20 cellular contexts compared by ENCODE assay signal in genomic region chr3:196963309-196963953, GRCh38. TPM values are rescaled to one million over a fixed set of nuclear protein-coding genes. Genes with fewer than 3 reads are reported as not detected.
A peak's percentile ranks its signal among the peaks of the same experiment; 100 is the strongest.
DNase-seq lines count a peak whose midpoint lies in the region; ATAC-seq, FAIRE-seq and TF ChIP-seq lines count a peak whose summit lies in the region.
"Had no signal": no experiment of that assay in that cellular context is flagged by ENCODE, and none has a peak within 500 bp of the region (broad histone marks: within the 10 kb centered on the region; RNA-seq: fewer than 3 reads in every experiment).

No MANE protein-coding gene starts in this region.

- H3K4me3 ChIP-seq in Caco-2 (ENCODE audit: low read depth, low read length) (no peak overlapping the region), K562 (no peak overlapping the region), uterus (no peak overlapping the region), coronary artery (no peak overlapping the region)
- peak overlapping the region; percentile 13 for H3K4me3 ChIP-seq in Jurkat, Clone E6-1 (ENCODE audit: low read length)
- H3K4me3 ChIP-seq: GM23338, HAP-1, SJSA1 had no signal

- BruUV-seq in Caco-2 (replicated peaks; lab: Mats Ljungman, UMichigan) (no TSS peak), K562 (replicated peaks; lab: Mats Ljungman, UMichigan) (no TSS peak)

- H3K36me3 ChIP-seq in Caco-2 (ENCODE audit: control insufficient read depth, insufficient read depth, low read length) (peaks cover 16% of the 10 kb centered on the region), K562 (ENCODE audit: control insufficient read depth, insufficient read depth, low read length) (peaks cover 8% of the 10 kb centered on the region; the same call in 1 of the 3 replicates), uterus (no peaks in the 10 kb centered on the region)
- H3K36me3 ChIP-seq: SJSA1 had no signal

- no peak overlapping the region for H3K9ac ChIP-seq in K562 (ENCODE audit: insufficient read depth in 1 of 2, low read depth in 2 of 2, low read length in 2 of 2)

- peaks cover 44% of the 10 kb centered on the region for H3K36me3 Mint-ChIP-seq in Caco-2 (ENCODE audit: insufficient read depth, unreplicated experiment)

- intact Hi-C loops in Caco-2 (cut with micrococcal nuclease; ENCODE audit: unreplicated experiment) (loop anchor here (2.0 kb wide), 1 partner anchor 21 kb away; the partner anchor contains the start of gene NCBP2), K562 (cut with micrococcal nuclease) (no loop called here), uterus (cut with DNase I; ENCODE audit: low total_unique reads) (no loop called here)

- H3K27ac ChIP-seq in K562 (ENCODE audit: extremely low read depth, low read depth, low read length) (no peak overlapping the region), uterus (no peak overlapping the region), coronary artery (no peak overlapping the region)
- H3K27ac ChIP-seq: C4-2B, HL-60, SJSA1 had no signal

- no peaks in the 10 kb centered on the region for H3K27me3 Mint-ChIP-seq in Caco-2 (ENCODE audit: insufficient read depth, unreplicated experiment)

- no peaks in the 10 kb centered on the region for H3K9me3 ChIP-seq in Caco-2
- 0 out of 2 replicates have a peak, but pooled peaks cover 3% of the 10 kb centered on the region for H3K9me3 ChIP-seq in K562 (replicated peaks; ENCODE audit: control insufficient read depth, insufficient read depth, low read depth, low read length)
- no peaks in the 10 kb centered on the region for H3K9me3 ChIP-seq in uterus
- H3K9me3 ChIP-seq: HAP-1, SJSA1 had no signal

- POLR2A ChIA-PET in Caco-2 (lab: Charles Lee) (no interaction called here), K562 (lab: Yijun Ruan, JAX) (interaction anchor here (1.3 kb wide), 1 partner anchor 12 kb away, joined by 3 read pairs; no protein-coding TSS in a partner anchor)

- no peak for TF ChIP-seq EP300 in K562 (IDR thresholded peaks at IDR 0.05; ENCODE audit: low read length)

- 56% methylated on average over 4 of the region's 4 CpGs for WGBS in K562 (ENCODE audit: insufficient coverage, low coverage, missing lambda C conversion rate)

- peaks cover 26% of the 10 kb centered on the region for H3K4me1 ChIP-seq in Caco-2
- H3K4me1 ChIP-seq in K562 (replicated peaks in 1 of 2; ENCODE audit: control insufficient read depth in 2 of 2, insufficient read depth in 2 of 2, low read length in 2 of 2): peaks cover 4 to 7% of the 10 kb centered on the region in 2 experiments; a peak in 2 of 5 replicates
- no peaks in the 10 kb centered on the region for H3K4me1 ChIP-seq in uterus

- ATAC-seq in K562 (no peak), HG03097 (IDR thresholded peaks at IDR 0.05; ENCODE audit: low FRiP score, unreplicated experiment) (no peak)
- ATAC-seq: GM23338, Right ventricle myocardium inferior had no signal

- no peak overlapping the region for H3K4me2 ChIP-seq in K562 (ENCODE audit: insufficient read depth, low read length)
- H3K4me2 ChIP-seq: GM23338 had no signal

- no peak overlapping the region for H2AFZ ChIP-seq in K562 (ENCODE audit: low read depth, low read length)
- H2AFZ ChIP-seq: GM23338 had no signal

- H3K9me1 ChIP-seq in K562 (ENCODE audit: control insufficient read depth, insufficient read depth, low read length): no peaks in the 10 kb centered on the region

- peak; percentile 52 for FAIRE-seq in K562 (lab: Jason Lieb, UNC)

- peaks cover 11% of the 10 kb centered on the region; the same call in 2 of the 3 replicates for H3K79me2 ChIP-seq in K562 (ENCODE audit: control insufficient read depth, insufficient read depth, low read length)

- H3K9me3 Mint-ChIP-seq in Caco-2 (ENCODE audit: unreplicated experiment): peaks cover 22% of the 10 kb centered on the region
- H3K9me3 Mint-ChIP-seq: GM23338 had no signal

- no peak for TF ChIP-seq RAD21 in K562 (CRISPR knock-in tag; conservative IDR thresholded peaks at IDR 0.05 in 1 of 2, IDR thresholded peaks at IDR 0.05 in 1 of 2)

- no peak for TF ChIP-seq CTCF in Caco-2 (IDR thresholded peaks at IDR 0.05; ENCODE audit: insufficient read depth in 1 of 2, low read depth in 1 of 2, low read length in 1 of 2, severe bottlenecking in 1 of 2, unreplicated experiment in 1 of 2)
- no peak for TF ChIP-seq CTCF in K562 (IDR thresholded peaks at IDR 0.05 in 2 of 3, conservative IDR thresholded peaks at IDR 0.05 in 1 of 3; ENCODE audit: insufficient read depth in 2 of 3, low read depth in 1 of 3, low read length in 3 of 3)
- TF ChIP-seq CTCF in uterus (IDR thresholded peaks at IDR 0.05): no peak
- TF ChIP-seq CTCF in coronary artery (IDR thresholded peaks at IDR 0.05): no peak

- no peaks in the 10 kb centered on the region for H4K20me1 ChIP-seq in K562 (replicated peaks; ENCODE audit: control insufficient read depth, insufficient read depth, low read length)

- peaks cover 34% of the 10 kb centered on the region for H3K4me1 Mint-ChIP-seq in Caco-2 (ENCODE audit: low read depth, unreplicated experiment)

- DNase-seq in Caco-2: no peak
- peak; percentile 83 for DNase-seq in Jurkat, Clone E6-1 (ENCODE audit: low read depth, low spot score)
- no peak for DNase-seq in K562 (ENCODE audit: extremely low read depth in 1 of 4, low spot score in 3 of 4)
- DNase-seq in stimulated activated CD8-positive, alpha-beta memory T cell treated with anti-CD3 and anti-CD28 coated beads, Interleukin-4, amount 100 ng/mL, for 48 hours: peak; percentile 12
- no peak for DNase-seq in uterus
- DNase-seq in coronary artery (ENCODE audit: low spot score): no peak
- DNase-seq: Kasumi-1, NCI-H1694, NCI-H2081, NCI-H2171, NCI-H345, NCI-H524, NCI-H82 had no signal

- H3K27ac Mint-ChIP-seq in Caco-2 (ENCODE audit: unreplicated experiment): peak overlapping the region; percentile 82
- H3K27ac Mint-ChIP-seq: GM23338 had no signal

- TF ChIP-seq POLR2A in K562 (conservative IDR thresholded peaks at IDR 0.05) (no peak), uterus (IDR thresholded peaks at IDR 0.05) (no peak)

- in situ Hi-C loops in K562 (cut with MboI): no loop called here

- CTCF ChIA-PET in Caco-2 (lab: Charles Lee) (interaction anchor here (0.6 kb wide), 1 partner anchor 25 kb away, joined by 3 read pairs; no protein-coding TSS in a partner anchor), K562 (lab: Yijun Ruan, JAX; ENCODE audit: low intra/inter-chr PET ratio) (no interaction called here)

- peak overlapping the region; percentile 59 for H3K4me3 Mint-ChIP-seq in Caco-2 (ENCODE audit: unreplicated experiment)
- H3K4me3 Mint-ChIP-seq: GM23338 had no signal

- H3K27me3 ChIP-seq in Caco-2 (replicated peaks; ENCODE audit: control insufficient read depth, insufficient read depth, low read length) (no peaks in the 10 kb centered on the region), K562 (ENCODE audit: control insufficient read depth in 2 of 2, insufficient read depth in 2 of 2, low read length in 2 of 2) (no peaks in the 10 kb centered on the region), uterus (no peaks in the 10 kb centered on the region)
- H3K27me3 ChIP-seq: SJSA1 had no signal

TF ChIP-seq in K562, 482 proteins besides CTCF, POLR2A, EP300 and RAD21 (continues in another document):
- no peak for TF ChIP-seq SUPT5H (IDR thresholded peaks at IDR 0.05)
- TF ChIP-seq HDAC3 (IDR thresholded peaks at IDR 0.05; ENCODE audit: borderline replicate concordance, partially characterized antibody): no peak

RNA-seq across cellular contexts. Expression of gene PIGZ, which starts 5.2 kb away (rescaled TPM):
- 4.9 and 5.1 TPM in 2 replicates for total RNA-seq in Caco-2 (2022)
- 3.6 TPM for polyA plus RNA-seq in Jurkat, Clone E6-1 (2012; ENCODE audit: insufficient read depth, insufficient read length)
- total RNA-seq in K562 (2011; cell fraction: chromatin; rRNA removed; ENCODE audit: low replicate concordance): 3.6 and 5.8 TPM in 2 replicates
- total RNA-seq in K562 (2011; cell fraction: nucleolus; rRNA removed): 2.3 and 3.3 TPM in 2 replicates
- 3.5 and 4.7 TPM in 2 replicates for total RNA-seq in K562 (2011; cell fraction: nucleoplasm; rRNA removed)
- total RNA-seq in K562 (2014; rRNA removed): 0.54 and 0.73 TPM in 2 replicates
- total RNA-seq in K562 (2014; rRNA removed; fragmentation: Illumina TruSeq; extraction: Trizol): 0.48 and 0.76 TPM in 2 replicates
- total RNA-seq in K562 (2015; rRNA removed; fragmentation: Illumina TruSeq; extraction: Trizol): 0.30 and 0.54 TPM in 2 replicates
- 0.87 and 1.0 TPM in 2 replicates for total RNA-seq in K562 (2021)
- polyA plus RNA-seq in K562 (2011; rRNA removed): 1.8 and 2.8 TPM in 2 replicates
- 2.3 and 2.8 TPM in 2 replicates for polyA plus RNA-seq in K562 (2011; cell fraction: cytosol; rRNA removed)
- polyA plus RNA-seq in K562 (2011; cell fraction: nucleus; rRNA removed): 4.7 and 6.2 TPM in 2 replicates
- 1.2 and 4.7 TPM in 2 replicates for polyA plus RNA-seq in K562 (2012)
- 0.79 and 0.91 TPM in 2 replicates for polyA plus RNA-seq in K562 (2014; fragmentation: Illumina TruSeq; extraction: Trizol)
- polyA plus RNA-seq in K562 (2014; fragmentation: Nextera tagmentation; extraction: Ambion mirVana): under 1 TPM; 0.15 TPM
- 1.2 and 2.0 TPM in 2 replicates for polyA plus RNA-seq in K562 (2014; rRNA removed)
- polyA minus RNA-seq in K562 (2011; rRNA and poly(A)+ RNA removed): 1.0 and 1.1 TPM in 2 replicates
- 1.1 and 1.3 TPM in 2 replicates for polyA minus RNA-seq in K562 (2011; cell fraction: cytosol; rRNA and poly(A)+ RNA removed)
- 1.00 and 1.2 TPM in 2 replicates for polyA minus RNA-seq in K562 (2011; cell fraction: nucleus; rRNA and poly(A)+ RNA removed)
- total RNA-seq in uterus: 10 to 100 TPM in 1 of 4 donors, 1 to 10 TPM in 2, under 1 TPM in 1; 0.29 to 21.5 (median 2.3) TPM
- total RNA-seq: GM23338 had no signal

RNA-seq across cellular contexts. Expression of gene NCBP2, which starts 21.1 kb away (rescaled TPM):
- total RNA-seq in Caco-2 (2022) (66.8 and 70.7 TPM in 2 replicates), K562 (2014; rRNA removed) (63.3 and 68.2 TPM in 2 replicates), K562 (2014; rRNA removed; fragmentation: Illumina TruSeq; extraction: Trizol) (82.2 and 82.3 TPM in 2 replicates), K562 (2015; rRNA removed; fragmentation: Illumina TruSeq; extraction: Trizol) (69.4 and 78.0 TPM in 2 replicates), K562 (2021) (64.0 and 67.0 TPM in 2 replicates), uterus (10 to 100 TPM in 3 of 4 donors, 1 to 10 TPM in 1; 4.1 to 67.2 (median 49.5) TPM)
- polyA plus RNA-seq in Jurkat, Clone E6-1 (2012; ENCODE audit: insufficient read depth, insufficient read length): 121 TPM
- total RNA-seq in K562 (2011; cell fraction: chromatin; rRNA removed; ENCODE audit: low replicate concordance): 45.7 and 67.9 TPM in 2 replicates
- 38.2 and 43.0 TPM in 2 replicates for total RNA-seq in K562 (2011; cell fraction: nucleolus; rRNA removed)
- 44.9 and 65.0 TPM in 2 replicates for total RNA-seq in K562 (2011; cell fraction: nucleoplasm; rRNA removed)
- polyA plus RNA-seq in K562 (2011; rRNA removed) (69.3 and 90.9 TPM in 2 replicates), K562 (2014; fragmentation: Illumina TruSeq; extraction: Trizol) (83.4 and 102 TPM in 2 replicates), K562 (2014; fragmentation: Nextera tagmentation; extraction: Ambion mirVana) (100 to 1,000 TPM in 1 of 2 experiments, 10 to 100 TPM in 1; 56.4 to 100 TPM), K562 (2014; rRNA removed) (91.1 and 123 TPM in 2 replicates)
- 29.7 and 50.4 TPM in 2 replicates for polyA plus RNA-seq in K562 (2011; cell fraction: cytosol; rRNA removed)
- polyA plus RNA-seq in K562 (2011; cell fraction: nucleus; rRNA removed): 38.0 and 51.2 TPM in 2 replicates
- polyA plus RNA-seq in K562 (2012): 55.9 and 83.1 TPM in 2 replicates
- polyA minus RNA-seq in K562 (2011; rRNA and poly(A)+ RNA removed): 69.1 and 71.9 TPM in 2 replicates
- 19.2 and 22.1 TPM in 2 replicates for polyA minus RNA-seq in K562 (2011; cell fraction: cytosol; rRNA and poly(A)+ RNA removed)
- polyA minus RNA-seq in K562 (2011; cell fraction: nucleus; rRNA and poly(A)+ RNA removed): 25.2 and 39.8 TPM in 2 replicates

Comparison
In these comparisons a context has a peak if more than half of its experiments do, and no peak if none do; other contexts are left out.
1. DNase-seq: peak in Jurkat, Clone E6-1 (single experiment) and stimulated activated CD8-positive, alpha-beta memory T cell treated with anti-CD3 and anti-CD28 coated beads, Interleukin-4, amount 100 ng/mL, for 48 hours (single experiment); none in Caco-2 (0 of 2), K562 (0 of 4), uterus (0 of 2) and coronary artery (single experiment).